In the genomic region with DNA sequence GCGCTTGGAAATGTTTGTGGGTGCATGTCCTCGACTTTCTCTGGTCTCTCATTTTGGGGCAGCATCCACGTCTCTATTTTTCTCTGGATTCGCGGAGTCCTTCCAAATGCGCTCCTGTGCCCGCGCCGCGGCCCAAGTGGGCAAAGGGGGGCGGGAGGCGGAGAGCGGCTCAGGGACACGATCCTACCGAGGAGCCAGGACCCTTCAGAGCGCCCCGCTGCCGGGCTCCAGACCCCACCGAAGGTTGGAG, we compare ENCODE assay signal across 8 cellular contexts. TPM values are rescaled to one million over a fixed set of nuclear protein-coding genes. Genes with fewer than 3 reads are reported as not detected.
DNase-seq lines count a peak whose midpoint lies in the region; ATAC-seq and TF ChIP-seq lines count a peak whose summit lies in the region.

No MANE protein-coding gene starts in this region.

- WGBS in endodermal cell (ENCODE audit: insufficient coverage in 1 of 2, insufficient read length in 1 of 2), 2 experiments, result 0 to 2% methylated on average over 2 to 19 of the region's 19 CpGs

- peak overlapping the region; percentile 73 for H3K27ac ChIP-seq in AG04450 (ENCODE audit: low read depth, low read length)
- H3K27ac ChIP-seq in RWPE1, result peak overlapping the region; percentile 97
- no peak overlapping the region for H3K27ac ChIP-seq in endodermal cell (ENCODE audit: low read depth, low read length)

- POLR2A ChIA-PET in AG04450 (lab: Yijun Ruan, JAX) (interaction anchor here (1.6 to 2.5 kb wide), 7 partner anchors 27 to 285 kb away, joined by 5 to 35 read pairs (median 8); no protein-coding TSS in a partner anchor), RWPE1 (lab: Yijun Ruan, JAX; ENCODE audit: low non-redundant PET) (interaction anchor here (1.1 kb wide), 1 partner anchor 37 kb away, joined by 8 read pairs; no protein-coding TSS in a partner anchor)

- TF ChIP-seq CTCF in AG04450 (IDR thresholded peaks at IDR 0.05; ENCODE audit: low read depth, low read length) (no peak), RWPE1 (conservative IDR thresholded peaks at IDR 0.05; ENCODE audit: low read depth) (no peak), endodermal cell (conservative IDR thresholded peaks at IDR 0.05) (no peak), nephron (IDR thresholded peaks at IDR 0.05; ENCODE audit: unreplicated experiment in 3 of 3) (no peak)

- H3K9me3 ChIP-seq in AG04450 (ENCODE audit: control insufficient read depth, insufficient read depth, low read length) (peaks cover 11% of the 10 kb centered on the region; the same call in 1 of the 2 replicates), endodermal cell (ENCODE audit: control insufficient read depth, low read length) (no peaks in the 10 kb centered on the region)

- H3K4me3 ChIP-seq in AG04450 (ENCODE audit: low read depth, low read length) (peak overlapping the region; percentile 97), endodermal cell (ENCODE audit: low read length) (peak overlapping the region; percentile 83)

- H3K27ac Mint-ChIP-seq in endodermal cell, result no peak overlapping the region
- no peak overlapping the region for H3K27ac Mint-ChIP-seq in nephron

- DNase-seq in AG04450 (ENCODE audit: low read depth, low spot score) (no peak), RWPE1 (ENCODE audit: low spot score) (no peak), endodermal cell (no peak), NCI-H226 (no peak), NCI-H526 (lab: John Stamatoyannopoulos, UW) (no peak), foreskin melanocyte (no peak)

- H3K4me3 Mint-ChIP-seq in endodermal cell, result peak overlapping the region; percentile 71
- peak overlapping the region; percentile 83 to 89 (median 85) for H3K4me3 Mint-ChIP-seq in nephron

- H3K27me3 Mint-ChIP-seq in endodermal cell (ENCODE audit: insufficient read depth), result peaks cover 93% of the 10 kb centered on the region
- H3K27me3 Mint-ChIP-seq in nephron (ENCODE audit: low read depth), result peaks cover 94% of the 10 kb centered on the region

- CTCF ChIA-PET in AG04450 (lab: Charles Lee) (interaction anchor here (1.0 kb wide), 1 partner anchor 236 kb away, joined by 4 read pairs; no protein-coding TSS in a partner anchor), RWPE1 (lab: Yijun Ruan, JAX) (interaction anchor here (0.6 to 1.4 kb wide), 3 partner anchors 10 to 287 kb away, joined by 3 to 7 read pairs (median 5); no protein-coding TSS in a partner anchor)

- no peaks in the 10 kb centered on the region for H3K4me1 ChIP-seq in endodermal cell (ENCODE audit: control insufficient read depth, insufficient read depth, low read length)

- H3K36me3 Mint-ChIP-seq in endodermal cell (ENCODE audit: low read depth) (no peaks in the 10 kb centered on the region), nephron (ENCODE audit: low read depth) (no peaks in the 10 kb centered on the region)

- ATAC-seq in HG03045 (IDR thresholded peaks at IDR 0.05; ENCODE audit: unreplicated experiment), result no peak

- H3K9me3 Mint-ChIP-seq in endodermal cell (no peaks in the 10 kb centered on the region), nephron (peaks cover 2% of the 10 kb centered on the region)

- no peaks in the 10 kb centered on the region for H3K36me3 ChIP-seq in endodermal cell (ENCODE audit: control insufficient read depth, insufficient read depth, low read length)

- H3K9ac ChIP-seq in endodermal cell (ENCODE audit: extremely low read depth, low read length, poor library complexity, severe bottlenecking), result no peak overlapping the region

- H3K27me3 ChIP-seq in AG04450 (ENCODE audit: control insufficient read depth, insufficient read depth, low read length), result no peaks in the 10 kb centered on the region
- peaks cover 93% of the 10 kb centered on the region for H3K27me3 ChIP-seq in endodermal cell (ENCODE audit: control insufficient read depth, insufficient read depth, low read length, poor library complexity, severe bottlenecking)

- peaks cover 17% of the 10 kb centered on the region for H3K4me1 Mint-ChIP-seq in endodermal cell
- H3K4me1 Mint-ChIP-seq in nephron, result peaks cover 27% of the 10 kb centered on the region

RNA-seq across cellular contexts. Expression of a gene that starts 1.0 kb away (rescaled TPM):
- polyA plus RNA-seq in AG04450 (2011; rRNA removed), result 506 and 522 TPM in 2 replicates
- 444 and 588 TPM in 2 replicates for polyA minus RNA-seq in AG04450 (2011; rRNA and poly(A)+ RNA removed)
- 1 to 10 TPM; 1.2 to 1.9 TPM for total RNA-seq in endodermal cell
- polyA plus RNA-seq in endodermal cell (2013, experiment 1 of 2), result 1.2 TPM
- 1.5 TPM for polyA plus RNA-seq in endodermal cell (2013, experiment 2 of 2)
